In genomic region chr12:53097207-53097563, GRCh38 we compare ENCODE assay signal across 8 cellular contexts. TPM values are rescaled to one million over a fixed set of nuclear protein-coding genes. Genes with fewer than 3 reads are reported as not detected.
DNase-seq lines count a peak whose midpoint lies in the region; ATAC-seq, FAIRE-seq and TF ChIP-seq lines count a peak whose summit lies in the region.

No MANE protein-coding gene starts in this region.

- intact Hi-C loops in spleen (cut with DNase I; ENCODE audit: low total_unique reads) = no loop called here

- no peaks in the 10 kb centered on the region for H3K9me3 ChIP-seq in spleen

- no peak for TF ChIP-seq CTCF in spleen (IDR thresholded peaks at IDR 0.05 in 8 of 11, conservative IDR thresholded peaks at IDR 0.05 in 3 of 11)

- peaks cover 8 to 80% (median 41%) of the 10 kb centered on the region in 6 donors for H3K4me1 ChIP-seq in spleen

- ATAC-seq in activated T-cell treated with anti-CD3 and anti-CD28 coated beads, Interleukin-2, amount 50 U/mL, for 72 hours (replicated peaks in 1 of 2) = no peak
- no peak for ATAC-seq in activated naive CD8-positive, alpha-beta T cell treated with anti-CD3 and anti-CD28 coated beads, Interleukin-2, amount 50 U/mL, for 24 hours

- no peak for TF ChIP-seq POLR2A in spleen (IDR thresholded peaks at IDR 0.05)
- no peak for TF ChIP-seq POLR2A in GM12892 (IDR thresholded peaks at IDR 0.05; ENCODE audit: low read depth, low read length)

- H3K27me3 Mint-ChIP-seq in activated T-cell treated with anti-CD3 and anti-CD28 coated beads, Interleukin-2, amount 50 U/mL, for 72 hours (ENCODE audit: low read depth) = peaks cover 15% of the 10 kb centered on the region
- peaks cover 11% of the 10 kb centered on the region for H3K27me3 Mint-ChIP-seq in activated naive CD8-positive, alpha-beta T cell treated with anti-CD3 and anti-CD28 coated beads, Interleukin-2, amount 50 U/mL, for 24 hours

- 3 to 13% (median 9%) methylated on average over 9 of the region's 9 CpGs for WGBS in spleen, 5 donors

- H3K27ac ChIP-seq in spleen = peak overlapping the region; percentile 50 to 88 (median 84)

- H3K4me3 ChIP-seq in iPS-11a (ENCODE audit: low read depth, low read length) (peak overlapping the region; percentile 72), spleen (peak overlapping the region; percentile 32 to 75 (median 52))

- peaks cover 0 to 9% (median 0%) of the 10 kb centered on the region in 6 donors for H3K36me3 ChIP-seq in spleen

- DNase-seq in activated T-cell treated with anti-CD3 and anti-CD28 coated beads, Interleukin-2, amount 50 U/mL, for 72 hours = no peak
- DNase-seq in activated T-cell treated with anti-CD3 and anti-CD28 coated beads, Interleukin-2, amount 50 U/mL, for 48 hours = no peak
- no peak for DNase-seq in activated naive CD8-positive, alpha-beta T cell treated with anti-CD3 and anti-CD28 coated beads, Interleukin-2, amount 50 U/mL, for 24 hours
- DNase-seq in spleen (no peak), GM12892 (ENCODE audit: insufficient read length) (no peak), OCI-M1 (lab: John Stamatoyannopoulos, UW) (no peak), NOMO-1 (lab: John Stamatoyannopoulos, UW; ENCODE audit: unreplicated experiment in 2 of 2) (no peak)

- peak overlapping the region; percentile 64 for H3K27ac Mint-ChIP-seq in activated T-cell treated with anti-CD3 and anti-CD28 coated beads, Interleukin-2, amount 50 U/mL, for 72 hours
- peak overlapping the region; percentile 48 for H3K27ac Mint-ChIP-seq in activated naive CD8-positive, alpha-beta T cell treated with anti-CD3 and anti-CD28 coated beads, Interleukin-2, amount 50 U/mL, for 24 hours

- H3K36me3 Mint-ChIP-seq in activated T-cell treated with anti-CD3 and anti-CD28 coated beads, Interleukin-2, amount 50 U/mL, for 72 hours (ENCODE audit: insufficient read depth in 2 of 2) = no peaks in the 10 kb centered on the region
- no peaks in the 10 kb centered on the region for H3K36me3 Mint-ChIP-seq in activated naive CD8-positive, alpha-beta T cell treated with anti-CD3 and anti-CD28 coated beads, Interleukin-2, amount 50 U/mL, for 24 hours (ENCODE audit: low read depth)

- no peak for FAIRE-seq in GM12892 (lab: Jason Lieb, UNC)

- H3K4me3 Mint-ChIP-seq in activated T-cell treated with anti-CD3 and anti-CD28 coated beads, Interleukin-2, amount 50 U/mL, for 72 hours = peak overlapping the region; percentile 80 to 92
- H3K4me3 Mint-ChIP-seq in activated naive CD8-positive, alpha-beta T cell treated with anti-CD3 and anti-CD28 coated beads, Interleukin-2, amount 50 U/mL, for 24 hours = peak overlapping the region; percentile 67

- no peaks in the 10 kb centered on the region for H3K9me3 Mint-ChIP-seq in activated T-cell treated with anti-CD3 and anti-CD28 coated beads, Interleukin-2, amount 50 U/mL, for 72 hours
- H3K9me3 Mint-ChIP-seq in activated naive CD8-positive, alpha-beta T cell treated with anti-CD3 and anti-CD28 coated beads, Interleukin-2, amount 50 U/mL, for 24 hours = no peaks in the 10 kb centered on the region

- H3K4me1 Mint-ChIP-seq in activated T-cell treated with anti-CD3 and anti-CD28 coated beads, Interleukin-2, amount 50 U/mL, for 72 hours (ENCODE audit: low read depth) = peaks cover 40% of the 10 kb centered on the region
- peaks cover 40% of the 10 kb centered on the region for H3K4me1 Mint-ChIP-seq in activated naive CD8-positive, alpha-beta T cell treated with anti-CD3 and anti-CD28 coated beads, Interleukin-2, amount 50 U/mL, for 24 hours

- H3K27me3 ChIP-seq in spleen (replicated peaks in 1 of 7) = peaks cover 0 to 22% (median 0%) of the 10 kb centered on the region in 7 donors

RNA-seq across cellular contexts. Expression of gene IGFBP6, which starts 0.3 kb away (rescaled TPM):
- 1 to 10 TPM; 5.7 to 9.2 TPM for total RNA-seq in activated T-cell treated with anti-CD3 and anti-CD28 coated beads, Interleukin-2, amount 50 U/mL, for 72 hours
- 100 to 1,000 TPM in 2 of 7 donors, 10 to 100 TPM in 5; 35.2 to 183 (median 75.6) TPM for total RNA-seq in spleen
- 100 to 1,000 TPM in 2 of 3 donors, 10 to 100 TPM in 1; 37.1 to 144 (median 130) TPM for polyA plus RNA-seq in spleen
- not detected for polyA plus RNA-seq in GM12892 (2012; ENCODE audit: missing spikeins)

RNA-seq across cellular contexts. Expression of gene SOAT2, which starts 6.1 kb away (rescaled TPM):
- total RNA-seq in activated T-cell treated with anti-CD3 and anti-CD28 coated beads, Interleukin-2, amount 50 U/mL, for 72 hours = 1 to 10 TPM; 2.2 to 7.9 TPM
- under 1 TPM in 6 of 7 donors, not detected in 1; 0.37 to 0.80 (median 0.54) TPM for total RNA-seq in spleen
- polyA plus RNA-seq in spleen = 1 to 10 TPM in 1 of 3 donors, under 1 TPM in 2; 0.52 to 2.2 (median 0.99) TPM
- polyA plus RNA-seq in GM12892 (2012; ENCODE audit: missing spikeins) = not detected

RNA-seq across cellular contexts. Expression of gene SPRYD3, which starts 18.0 kb away (rescaled TPM):
- total RNA-seq in activated T-cell treated with anti-CD3 and anti-CD28 coated beads, Interleukin-2, amount 50 U/mL, for 72 hours = 10 to 100 TPM; 30.0 to 31.5 TPM
- total RNA-seq in spleen = 10 to 100 TPM; 29.2 to 44.5 (median 36.4) TPM
- 10 to 100 TPM; 10.8 to 31.0 (median 15.9) TPM for polyA plus RNA-seq in spleen
- polyA plus RNA-seq in GM12892 (2012; ENCODE audit: missing spikeins) = 14.1 TPM

RNA-seq across cellular contexts. Expression of gene TNS2, which starts 47.3 kb away (rescaled TPM):
- 1 to 10 TPM; 1.5 to 2.6 TPM for total RNA-seq in activated T-cell treated with anti-CD3 and anti-CD28 coated beads, Interleukin-2, amount 50 U/mL, for 72 hours
- total RNA-seq in spleen = 100 to 1,000 TPM in 6 of 7 donors, 10 to 100 TPM in 1; 72.4 to 301 (median 170) TPM
- polyA plus RNA-seq in spleen = 100 to 1,000 TPM in 1 of 3 donors, 10 to 100 TPM in 2; 36.6 to 159 (median 67.5) TPM
- 0.47 TPM for polyA plus RNA-seq in GM12892 (2012; ENCODE audit: missing spikeins)
